ENCODE assay signal across 19 cellular contexts in genomic region chr7:150362989-150363769, GRCh38. TPM values are rescaled to one million over a fixed set of nuclear protein-coding genes. Genes with fewer than 3 reads are reported as not detected.
DNase-seq lines count a peak whose midpoint lies in the region; ATAC-seq and TF ChIP-seq lines count a peak whose summit lies in the region.
"Had no signal": no experiment of that assay in that cellular context is flagged by ENCODE, and none has a peak within 500 bp of the region (broad histone marks: within the 10 kb centered on the region; RNA-seq: fewer than 3 reads in every experiment).

No MANE protein-coding gene starts in this region.

- no peaks in the 10 kb centered on the region for H3K27me3 Mint-ChIP-seq in activated naive CD8-positive, alpha-beta T cell
- no peaks in the 10 kb centered on the region for H3K27me3 Mint-ChIP-seq in activated naive CD8-positive, alpha-beta T cell treated with anti-CD3 and anti-CD28 coated beads for 36 hours
- H3K27me3 Mint-ChIP-seq in naive B cell: no peaks in the 10 kb centered on the region

- BruUV-seq in PC-3 (replicated peaks; lab: Mats Ljungman, UMichigan): no TSS peak

- no peak overlapping the region for H3K27ac ChIP-seq in PC-3 (ENCODE audit: low read length)
- H3K27ac ChIP-seq in upper lobe of right lung: no peak overlapping the region
- H3K27ac ChIP-seq: coronary artery, epithelial cell of prostate, right lobe of liver, tibial artery had no signal

- no peak overlapping the region for H3K4me2 ChIP-seq in PC-3 (ENCODE audit: low read length)

- H3F3A ChIP-seq in PC-3 (ENCODE audit: low read length, unreplicated experiment): no peaks in the 10 kb centered on the region

- no peak for ATAC-seq in PC-3
- ATAC-seq in naive B cell (ENCODE audit: low read depth in 2 of 2): no peak
- no peak for ATAC-seq in upper lobe of right lung
- ATAC-seq in GM18511 (IDR thresholded peaks at IDR 0.05; ENCODE audit: unreplicated experiment): no peak
- no peak for ATAC-seq in left lobe of liver
- ATAC-seq: activated CD8-positive, alpha-beta memory T cell treated with anti-CD3 and anti-CD28 coated beads, Interleukin-2, amount 10 ng/mL, durations not matched to agents 7 days and 5 days; CD8-positive, alpha-beta T cell; right lobe of liver had no signal

- H3K27me3 ChIP-seq in PC-3 (ENCODE audit: low read length) (no peaks in the 10 kb centered on the region), upper lobe of right lung (no peaks in the 10 kb centered on the region)
- H3K27me3 ChIP-seq: right lobe of liver, tibial artery had no signal

- peak overlapping the region; percentile 41 for H3K27ac Mint-ChIP-seq in activated naive CD8-positive, alpha-beta T cell
- no peak overlapping the region for H3K27ac Mint-ChIP-seq in activated naive CD8-positive, alpha-beta T cell treated with anti-CD3 and anti-CD28 coated beads for 36 hours
- peak overlapping the region in 5 of 6 donors; percentile 44 to 100 (median 100) for H3K27ac Mint-ChIP-seq in naive B cell
- H3K27ac Mint-ChIP-seq: activated CD8-positive, alpha-beta memory T cell treated with anti-CD3 and anti-CD28 coated beads, Interleukin-2, amount 10 ng/mL, durations not matched to agents 7 days and 5 days; immature natural killer cell had no signal

- H3K4me1 ChIP-seq in PC-3 (ENCODE audit: insufficient read depth, low read length) (peaks cover 15% of the 10 kb centered on the region), upper lobe of right lung (peaks cover 5% of the 10 kb centered on the region)

- H3K79me2 ChIP-seq in PC-3 (ENCODE audit: low read length): no peaks in the 10 kb centered on the region

- DNase-seq in activated naive CD8-positive, alpha-beta T cell treated with anti-CD3 and anti-CD28 coated beads for 36 hours: no peak
- DNase-seq in PC-3 (peak; percentile 38), naive B cell (no peak), upper lobe of right lung (peak; percentile 2), NCI-H2196 (lab: John Stamatoyannopoulos, UW; ENCODE audit: unreplicated experiment) (no peak), left lobe of liver (ENCODE audit: low spot score) (no peak)
- DNase-seq: activated CD8-positive, alpha-beta memory T cell treated with anti-CD3 and anti-CD28 coated beads, Interleukin-2, amount 10 ng/mL, durations not matched to agents 7 days and 5 days; activated effector memory CD4-positive, alpha-beta T cell treated with anti-CD3 and anti-CD28 coated beads, Interleukin-2, amount 50 U/mL, for 16 hours; CD8-positive, alpha-beta T cell; immature natural killer cell; mammary epithelial cell; right lobe of liver; stimulated activated CD4-positive, alpha-beta T cell treated with anti-CD3 and anti-CD28 coated beads, Interleukin-4, amount 100 ng/mL, for 24 hours; tibial artery had no signal

- TF ChIP-seq CTCF in PC-3 (conservative IDR thresholded peaks at IDR 0.05; ENCODE audit: low read depth, low read length): no peak
- TF ChIP-seq CTCF in upper lobe of right lung (IDR thresholded peaks at IDR 0.05): no peak

- H3K4me3 ChIP-seq in PC-3 (ENCODE audit: low read length) (no peak overlapping the region), upper lobe of right lung (no peak overlapping the region)
- H3K4me3 ChIP-seq: coronary artery, right lobe of liver, tibial artery had no signal

- CTCF ChIA-PET in PC-3 (lab: Charles Lee): no interaction called here

- POLR2A ChIA-PET in PC-3 (lab: Charles Lee; ENCODE audit: unreplicated experiment): no interaction called here

- H3K9ac ChIP-seq in PC-3 (ENCODE audit: low read length): no peak overlapping the region

- no peak overlapping the region for H2AFZ ChIP-seq in PC-3 (ENCODE audit: low read length)

- H3K36me3 Mint-ChIP-seq in activated naive CD8-positive, alpha-beta T cell: no peaks in the 10 kb centered on the region
- peaks cover 6% of the 10 kb centered on the region for H3K36me3 Mint-ChIP-seq in activated naive CD8-positive, alpha-beta T cell treated with anti-CD3 and anti-CD28 coated beads for 36 hours
- H3K36me3 Mint-ChIP-seq in naive B cell: no peaks in the 10 kb centered on the region
- H3K36me3 Mint-ChIP-seq: CD8-positive, alpha-beta T cell had no signal

- no peak overlapping the region for H3K4me3 Mint-ChIP-seq in activated naive CD8-positive, alpha-beta T cell
- no peak overlapping the region for H3K4me3 Mint-ChIP-seq in activated naive CD8-positive, alpha-beta T cell treated with anti-CD3 and anti-CD28 coated beads for 36 hours
- peak overlapping the region in 3 of 8 donors; percentile 57 to 77 (median 72) for H3K4me3 Mint-ChIP-seq in naive B cell
- H3K4me3 Mint-ChIP-seq: activated CD8-positive, alpha-beta memory T cell treated with anti-CD3 and anti-CD28 coated beads, Interleukin-2, amount 10 ng/mL, durations not matched to agents 7 days and 5 days; CD8-positive, alpha-beta T cell; immature natural killer cell had no signal

- H4K20me1 ChIP-seq in PC-3 (ENCODE audit: low read length): no peaks in the 10 kb centered on the region

- peaks cover 57% of the 10 kb centered on the region for H3K4me1 Mint-ChIP-seq in activated naive CD8-positive, alpha-beta T cell (ENCODE audit: low read depth)
- H3K4me1 Mint-ChIP-seq in activated naive CD8-positive, alpha-beta T cell treated with anti-CD3 and anti-CD28 coated beads for 36 hours: peaks cover 44% of the 10 kb centered on the region
- peaks cover 46 to 71% (median 68%) of the 10 kb centered on the region in 3 donors for H3K4me1 Mint-ChIP-seq in naive B cell

- H3K9me3 Mint-ChIP-seq in activated naive CD8-positive, alpha-beta T cell (ENCODE audit: low read depth): no peaks in the 10 kb centered on the region
- peaks cover 4% of the 10 kb centered on the region for H3K9me3 Mint-ChIP-seq in activated naive CD8-positive, alpha-beta T cell treated with anti-CD3 and anti-CD28 coated beads for 36 hours
- no peaks in the 10 kb centered on the region for H3K9me3 Mint-ChIP-seq in naive B cell
- H3K9me3 Mint-ChIP-seq: CD8-positive, alpha-beta T cell had no signal

- H3K9me3 ChIP-seq in PC-3 (ENCODE audit: low read length) (no peaks in the 10 kb centered on the region), upper lobe of right lung (no peaks in the 10 kb centered on the region)
- H3K9me3 ChIP-seq: right lobe of liver, tibial artery had no signal

- H3K36me3 ChIP-seq in PC-3 (ENCODE audit: low read depth, low read length) (no peaks in the 10 kb centered on the region), upper lobe of right lung (no peaks in the 10 kb centered on the region)
- H3K36me3 ChIP-seq: right lobe of liver, tibial artery had no signal

- H3K9me2 ChIP-seq in PC-3 (replicated peaks; ENCODE audit: low read length): no peaks in the 10 kb centered on the region

- intact Hi-C loops in PC-3 (cut with micrococcal nuclease) (no loop called here), upper lobe of right lung (cut with DNase I) (no loop called here)

RNA-seq across cellular contexts. Expression of gene REPIN1, which starts 5.4 kb away (rescaled TPM):
- 10 to 100 TPM; 54.7 to 55.1 TPM for total RNA-seq in activated naive CD8-positive, alpha-beta T cell treated with anti-CD3 and anti-CD28 coated beads for 36 hours
- total RNA-seq in PC-3 (2014; rRNA removed) (124 and 153 TPM in 2 replicates), upper lobe of right lung (93.7 TPM), left lobe of liver (93.5 TPM)
- polyA plus RNA-seq in naive B cell (ENCODE audit: low read depth in 6 of 6): 100 to 1,000 TPM in 1 of 6 donors, 10 to 100 TPM in 5; 46.3 to 115 (median 68.5) TPM

RNA-seq across cellular contexts. Expression of gene ZNF775, which starts 16.0 kb away (rescaled TPM):
- 1 to 10 TPM; 3.7 to 4.0 TPM for total RNA-seq in activated naive CD8-positive, alpha-beta T cell treated with anti-CD3 and anti-CD28 coated beads for 36 hours
- total RNA-seq in PC-3 (2014; rRNA removed) (3.7 and 4.7 TPM in 2 replicates), upper lobe of right lung (4.4 TPM), left lobe of liver (0.88 TPM)
- 1 to 10 TPM; 1.4 to 8.9 (median 4.5) TPM for polyA plus RNA-seq in naive B cell (ENCODE audit: low read depth in 6 of 6)

RNA-seq across cellular contexts. Expression of gene RARRES2, which starts 21.8 kb away (rescaled TPM):
- not detected for total RNA-seq in activated naive CD8-positive, alpha-beta T cell treated with anti-CD3 and anti-CD28 coated beads for 36 hours
- 1.6 TPM in 1 of 2 replicates, not detected in the other for total RNA-seq in PC-3 (2014; rRNA removed)
- polyA plus RNA-seq in naive B cell (ENCODE audit: low read depth in 6 of 6): not detected
- 259 TPM for total RNA-seq in upper lobe of right lung
- 852 TPM for total RNA-seq in left lobe of liver
- total RNA-seq: activated CD8-positive, alpha-beta memory T cell treated with anti-CD3 and anti-CD28 coated beads, Interleukin-2, amount 10 ng/mL, durations not matched to agents 7 days and 5 days; CD8-positive, alpha-beta T cell had no signal
- polyA plus RNA-seq: immature natural killer cell had no signal

RNA-seq across cellular contexts. Expression of gene ACTR3C, which starts 39.8 kb away (rescaled TPM):
- 1 to 10 TPM; 2.8 to 3.4 TPM for total RNA-seq in activated naive CD8-positive, alpha-beta T cell treated with anti-CD3 and anti-CD28 coated beads for 36 hours
- 7.8 and 10.8 TPM in 2 replicates for total RNA-seq in PC-3 (2014; rRNA removed)
- polyA plus RNA-seq in naive B cell (ENCODE audit: low read depth in 6 of 6): 1 to 10 TPM in 5 of 6 donors, not detected in 1; 1.3 to 7.6 (median 6.2) TPM
- total RNA-seq in upper lobe of right lung: 20.1 TPM
- total RNA-seq in left lobe of liver: 27.6 TPM

RNA-seq across cellular contexts. Expression of gene LRRC61, which starts 40.0 kb away (rescaled TPM):
- total RNA-seq in activated naive CD8-positive, alpha-beta T cell treated with anti-CD3 and anti-CD28 coated beads for 36 hours: 10 to 100 TPM; 23.5 to 26.1 TPM
- 15.1 and 16.4 TPM in 2 replicates for total RNA-seq in PC-3 (2014; rRNA removed)
- polyA plus RNA-seq in naive B cell (ENCODE audit: low read depth in 6 of 6): 10 to 100 TPM; 15.2 to 28.6 (median 25.4) TPM
- total RNA-seq in upper lobe of right lung: 10.2 TPM
- total RNA-seq in left lobe of liver: 14.0 TPM
- total RNA-seq: G401 had no signal

Comparison
In these comparisons a context has a peak if more than half of its experiments do, and no peak if none do; other contexts are left out.
1. DNase-seq: peak in PC-3 (single experiment) and upper lobe of right lung (single experiment); none in activated naive CD8-positive, alpha-beta T cell treated with anti-CD3 and anti-CD28 coated beads for 36 hours (single experiment), naive B cell (single experiment), NCI-H2196 (single experiment) and left lobe of liver (single experiment).
2. RNA of gene RARRES2, which starts 21.8 kb away (total RNA-seq): 852 TPM in left lobe of liver (single experiment) and 259 TPM in upper lobe of right lung (single experiment); 1.6 TPM in PC-3 and not detected in activated naive CD8-positive, alpha-beta T cell treated with anti-CD3 and anti-CD28 coated beads for 36 hours; every median in the first group is over 100 times any median in the second.